In the genomic region with DNA sequence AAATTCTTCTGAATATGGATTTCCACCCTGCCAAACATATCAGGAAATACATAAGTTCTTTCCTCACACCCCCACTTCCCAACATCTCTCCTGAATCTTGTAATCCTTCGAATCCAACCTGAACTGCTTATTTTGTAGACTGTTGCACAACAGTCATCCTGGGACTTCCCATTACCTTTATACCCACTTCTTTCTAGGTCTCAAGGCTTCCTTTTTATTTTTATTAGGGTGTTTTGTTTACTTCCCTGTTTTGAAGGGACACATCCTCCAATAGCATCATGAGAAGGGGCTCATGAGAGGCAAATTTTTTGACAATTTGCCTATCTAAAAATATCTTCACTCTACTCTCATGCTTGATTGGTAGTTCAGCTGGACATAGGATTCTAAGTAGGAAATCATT, we compare ENCODE assay signal across 20 cellular contexts.
"Had no signal": no experiment of that assay in that cellular context is flagged by ENCODE, and none has a peak within 500 bp of the region (broad histone marks: within the 10 kb centered on the region; RNA-seq: fewer than 3 reads in every experiment).

No MANE protein-coding gene starts in this region.

- H3K36me3 ChIP-seq: heart left ventricle, tibial artery had no signal

- H3K9me3 ChIP-seq: body of pancreas, heart left ventricle, tibial artery had no signal

- H3K27me3 ChIP-seq: body of pancreas, heart left ventricle, tibial artery had no signal

- H3K79me2 ChIP-seq: parathyroid adenoma had no signal

- DNase-seq: activated CD8-positive, alpha-beta memory T cell treated with anti-CD3 and anti-CD28 coated beads for 24 hours; activated CD8-positive, alpha-beta memory T cell treated with anti-CD3 and anti-CD28 coated beads, Interleukin-2, amount 50 U/mL, for 4 hours; activated naive CD4-positive, alpha-beta T cell treated with Interleukin-2 at 50 U/mL for 16 hours; activated T-cell treated with anti-CD3 and anti-CD28 coated beads, Interleukin-2, amount 50 U/mL, for 4 hours; body of pancreas; effector CD4-positive, alpha-beta T cell; heart left ventricle; left cardiac atrium; mesenchymal stem cell; nephron progenitor cell; nucleus accumbens; right cardiac atrium; stimulated activated CD4-positive, alpha-beta T cell treated with anti-CD3 and anti-CD28 coated beads, Interleukin-12 subunit alpha, Interleukin-12 subunit beta, amount 100 ng/mL, for 4 hours; stimulated activated CD4-positive, alpha-beta T cell treated with anti-CD3 and anti-CD28 coated beads, Interleukin-4, amount 100 ng/mL, for 4 hours; stimulated activated naive CD8-positive, alpha-beta T cell treated with anti-CD3 and anti-CD28 coated beads, Interleukin-15, amount 100 ng/mL, for 72 hours; tibial artery had no signal

- FAIRE-seq: endometrium, islet of Langerhans, TTC549 had no signal

- H3K4me1 ChIP-seq: body of pancreas, parathyroid adenoma, tibial artery had no signal

- H3K27ac ChIP-seq: body of pancreas, heart left ventricle, parathyroid adenoma, tibial artery had no signal

- H3K4me3 ChIP-seq: body of pancreas, heart left ventricle, tibial artery had no signal

- ATAC-seq: activated T-cell treated with anti-CD3 and anti-CD28 coated beads, Interleukin-2, amount 50 U/mL, for 4 hours; body of pancreas; heart left ventricle; left cardiac atrium; right cardiac atrium; stimulated activated naive CD8-positive, alpha-beta T cell treated with anti-CD3 and anti-CD28 coated beads, Interleukin-15, amount 100 ng/mL, for 72 hours had no signal

- H3K9ac ChIP-seq: parathyroid adenoma had no signal

- H2AFZ ChIP-seq: parathyroid adenoma had no signal
